In the genomic region with DNA sequence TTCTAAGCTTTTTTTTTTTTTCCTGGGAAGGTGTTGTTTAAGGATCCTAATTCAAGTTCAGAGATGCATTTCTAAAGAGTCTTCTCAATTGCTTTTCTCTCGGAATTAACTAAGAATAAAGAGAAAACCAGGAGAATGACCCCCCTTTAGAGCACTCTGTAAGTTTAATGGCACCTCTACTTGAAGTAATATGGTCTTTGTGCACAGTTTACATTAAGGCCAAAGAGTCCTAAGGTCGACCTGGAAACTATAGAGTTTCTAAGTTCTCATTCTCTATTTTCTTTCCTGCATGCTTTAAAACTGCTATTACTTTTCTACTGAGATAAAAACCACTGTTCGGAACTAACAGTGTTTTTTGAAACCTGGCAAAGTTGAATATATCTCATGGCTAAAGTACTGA, we compare ENCODE assay signal across 26 cellular contexts.
"Had no signal": no experiment of that assay in that cellular context is flagged by ENCODE, and none has a peak within 500 bp of the region (broad histone marks: within the 10 kb centered on the region; RNA-seq: fewer than 3 reads in every experiment).

No MANE protein-coding gene starts in this region.

- H3K4me3 Mint-ChIP-seq: immature natural killer cell; naive thymus-derived CD4-positive, alpha-beta T cell; natural killer cell treated with Interleukin-12 subunit alpha and Interleukin-12 subunit beta and Interleukin-15 and Interleukin-18, amount 100 ng/mL, for 72 hours; stimulated activated naive B cell treated with anti-CD40 and anti-IgM and Interleukin-4, amounts not matched to agents 10 μg/mL and 1 μg/mL and 100 μg/mL, for 72 hours; stimulated activated naive CD8-positive, alpha-beta T cell treated with anti-CD3 and anti-CD28 coated beads, Interleukin-15, Interleukin-2, amounts not matched to agents 100 ng/mL and 50 ng/mL, for 24 hours had no signal

- H3K4me1 ChIP-seq: left lung, lower lobe of right lung, right atrium auricular region, suprapubic skin, tibial artery, upper lobe of right lung had no signal

- H3K4me3 ChIP-seq: left lung, lower lobe of right lung, mucosa of descending colon, ovary, right atrium auricular region, skin epidermis, suprapubic skin, thoracic aorta, tibial artery, upper lobe of right lung had no signal

- ATAC-seq: left colon; left lung; lower lobe of right lung; mucosa of descending colon; naive thymus-derived CD4-positive, alpha-beta T cell; natural killer cell treated with Interleukin-12 subunit alpha and Interleukin-12 subunit beta and Interleukin-15 and Interleukin-18, amount 100 ng/mL, for 72 hours; sciatic nerve; stimulated activated naive B cell treated with anti-CD40 and anti-IgM and Interleukin-4, amounts not matched to agents 10 μg/mL and 1 μg/mL and 100 μg/mL, for 72 hours; upper lobe of right lung had no signal

- H3K36me3 ChIP-seq: left lung, lower lobe of right lung, ovary, right atrium auricular region, suprapubic skin, thoracic aorta, tibial artery, upper lobe of right lung had no signal

- H3K9me3 ChIP-seq: ovary, thoracic aorta, upper lobe of right lung had no signal

- H3K27ac Mint-ChIP-seq: immature natural killer cell; naive thymus-derived CD4-positive, alpha-beta T cell; natural killer cell treated with Interleukin-12 subunit alpha and Interleukin-12 subunit beta and Interleukin-15 and Interleukin-18, amount 100 ng/mL, for 72 hours; progenitor cell of endocrine pancreas; stimulated activated naive B cell treated with anti-CD40 and anti-IgM and Interleukin-4, amounts not matched to agents 10 μg/mL and 1 μg/mL and 100 μg/mL, for 72 hours; stimulated activated naive CD8-positive, alpha-beta T cell treated with anti-CD3 and anti-CD28 coated beads, Interleukin-15, Interleukin-2, amounts not matched to agents 100 ng/mL and 50 ng/mL, for 24 hours had no signal

- H3K27ac ChIP-seq: left lung, lower lobe of right lung, ovary, right atrium auricular region, skin epidermis, suprapubic skin, thoracic aorta, tibial artery, upper lobe of right lung had no signal

- H3K27me3 ChIP-seq: left lung, ovary, right atrium auricular region, suprapubic skin, tibial artery, upper lobe of right lung had no signal

- H3K36me3 Mint-ChIP-seq: immature natural killer cell; naive thymus-derived CD4-positive, alpha-beta T cell; stimulated activated naive B cell treated with anti-CD40 and anti-IgM and Interleukin-4, amounts not matched to agents 10 μg/mL and 1 μg/mL and 100 μg/mL, for 72 hours had no signal

- H3K27me3 Mint-ChIP-seq: naive thymus-derived CD4-positive, alpha-beta T cell; natural killer cell treated with Interleukin-12 subunit alpha and Interleukin-12 subunit beta and Interleukin-15 and Interleukin-18, amount 100 ng/mL, for 72 hours; progenitor cell of endocrine pancreas; stimulated activated naive B cell treated with anti-CD40 and anti-IgM and Interleukin-4, amounts not matched to agents 10 μg/mL and 1 μg/mL and 100 μg/mL, for 72 hours; stimulated activated naive CD8-positive, alpha-beta T cell treated with anti-CD3 and anti-CD28 coated beads, Interleukin-15, Interleukin-2, amounts not matched to agents 100 ng/mL and 50 ng/mL, for 24 hours had no signal

- DNase-seq: immature natural killer cell; kidney; left colon; left lung; lower lobe of right lung; mammary epithelial cell; midbrain; mucosa of descending colon; naive thymus-derived CD4-positive, alpha-beta T cell; ovary; stimulated activated CD4-positive, alpha-beta T cell treated with anti-CD3 and anti-CD28 coated beads, Interleukin-12 subunit alpha, Interleukin-12 subunit beta, amount 100 ng/mL, for 4 hours; stimulated activated CD4-positive, alpha-beta T cell treated with anti-CD3 and anti-CD28 coated beads, Interleukin-15, amount 100 ng/mL, for 24 hours; stimulated activated CD4-positive, alpha-beta T cell treated with anti-CD3 and anti-CD28 coated beads, Interleukin-2, amount 100 ng/mL, for 24 hours; stimulated activated CD4-positive, alpha-beta T cell treated with anti-CD3 and anti-CD28 coated beads, Interleukin-4, amount 100 ng/mL, for 1 hour; stimulated activated naive B cell treated with anti-CD40 and anti-IgM and Interleukin-4, amounts not matched to agents 10 μg/mL and 1 μg/mL and 100 μg/mL, for 72 hours; tibial artery; trophoblast cell; upper lobe of right lung had no signal
